Comparison of ENCODE assay signal across 8 cellular contexts in genomic region chr6:26538572-26538902, GRCh38. TPM values are rescaled to one million over a fixed set of nuclear protein-coding genes. Genes with fewer than 3 reads are reported as not detected.
DNase-seq lines count a peak whose midpoint lies in the region; ATAC-seq and TF ChIP-seq lines count a peak whose summit lies in the region.

No MANE protein-coding gene starts in this region.

- CTCF ChIA-PET in AG04449 (lab: Yijun Ruan, JAX) = interaction anchor here (0.9 to 2.2 kb wide), 5 partner anchors 13 to 217 kb away, joined by 4 to 12 read pairs (median 5); no protein-coding TSS in a partner anchor
- CTCF ChIA-PET in activated CD8-positive, alpha-beta T cell treated with anti-CD3 and anti-CD28 coated beads for 36 hours (lab: Charles Lee) = interaction anchor here (1.1 to 2.2 kb wide), 3 partner anchors 14 to 216 kb away, joined by 3 to 17 read pairs (median 4); no protein-coding TSS in a partner anchor

- peaks cover 51% of the 10 kb centered on the region for H3K4me1 Mint-ChIP-seq in HFFc6 (ENCODE audit: low read depth)
- H3K4me1 Mint-ChIP-seq in activated CD8-positive, alpha-beta T cell treated with anti-CD3 and anti-CD28 coated beads for 36 hours (ENCODE audit: low read depth) = peaks cover 51% of the 10 kb centered on the region

- no CpG with 5 or more reads among the region's 15 CpGs for WGBS in iPS DF 6.9 (ENCODE audit: insufficient coverage, insufficient read length)
- WGBS in smooth muscle cell (ENCODE audit: low lambda C conversion rate) = under 1% methylated on average over 14 of the region's 15 CpGs

- H3K36me3 Mint-ChIP-seq in HFFc6 (ENCODE audit: low read depth) = peaks cover 26% of the 10 kb centered on the region
- H3K36me3 Mint-ChIP-seq in activated CD8-positive, alpha-beta T cell treated with anti-CD3 and anti-CD28 coated beads for 36 hours (ENCODE audit: low read depth) = peaks cover 35% of the 10 kb centered on the region

- peaks cover 45% of the 10 kb centered on the region for H3K79me2 ChIP-seq in smooth muscle cell (ENCODE audit: low read depth)

- H3K27ac Mint-ChIP-seq in HFFc6 = peak overlapping the region; percentile 99
- peak overlapping the region; percentile 99 for H3K27ac Mint-ChIP-seq in activated CD8-positive, alpha-beta T cell treated with anti-CD3 and anti-CD28 coated beads for 36 hours

- no peaks in the 10 kb centered on the region for H3K9me3 Mint-ChIP-seq in HFFc6
- no peaks in the 10 kb centered on the region for H3K9me3 Mint-ChIP-seq in activated CD8-positive, alpha-beta T cell treated with anti-CD3 and anti-CD28 coated beads for 36 hours

- no peaks in the 10 kb centered on the region; the same call in 1 of the 2 replicates for H3K36me3 ChIP-seq in iPS DF 6.9 (ENCODE audit: control insufficient read depth, insufficient read depth, low read length)
- H3K36me3 ChIP-seq in smooth muscle cell (ENCODE audit: low read depth) = no peaks in the 10 kb centered on the region

- intact Hi-C loops in activated CD8-positive, alpha-beta T cell treated with anti-CD3 and anti-CD28 coated beads for 36 hours (cut with micrococcal nuclease) = no loop called here

- POLR2A ChIA-PET in AG04449 (lab: Yijun Ruan, JAX) = interaction anchor here (0.6 to 2.1 kb wide), 9 partner anchors 12 to 1327 kb away, joined by 3 to 12 read pairs (median 5); a partner anchor contains a TSS
- POLR2A ChIA-PET in activated CD8-positive, alpha-beta T cell treated with anti-CD3 and anti-CD28 coated beads for 36 hours (lab: Charles Lee) = interaction anchor here (1.0 to 3.6 kb wide), 13 partner anchors 10 to 267 kb away, joined by 3 to 27 read pairs (median 6); a partner anchor contains a TSS

- peaks cover 4% of the 10 kb centered on the region for H4K20me1 ChIP-seq in smooth muscle cell (ENCODE audit: low read depth)

- peak overlapping the region; percentile 86 for H3K9ac ChIP-seq in smooth muscle cell (ENCODE audit: low read depth)

- peak overlapping the region; percentile 90 for H2AFZ ChIP-seq in smooth muscle cell (ENCODE audit: low read depth)

- no peak for ATAC-seq in activated CD8-positive, alpha-beta T cell treated with anti-CD3 and anti-CD28 coated beads for 36 hours

- H3K27ac ChIP-seq in iPS DF 6.9 (ENCODE audit: low read length) = no peak overlapping the region
- H3K27ac ChIP-seq in smooth muscle cell (ENCODE audit: low read depth) = peak overlapping the region; percentile 88

- H3K27me3 ChIP-seq in iPS DF 6.9 (ENCODE audit: control insufficient read depth, insufficient read depth, low read length) (no peaks in the 10 kb centered on the region), smooth muscle cell (ENCODE audit: low read depth) (no peaks in the 10 kb centered on the region)

- H3K4me1 ChIP-seq in iPS DF 6.9 (ENCODE audit: control insufficient read depth, insufficient read depth, low read length) = no peaks in the 10 kb centered on the region
- peaks cover 15% of the 10 kb centered on the region for H3K4me1 ChIP-seq in smooth muscle cell (ENCODE audit: low read depth)

- peak overlapping the region; percentile 92 for H3K4me3 Mint-ChIP-seq in HFFc6
- H3K4me3 Mint-ChIP-seq in activated CD8-positive, alpha-beta T cell treated with anti-CD3 and anti-CD28 coated beads for 36 hours = peak overlapping the region; percentile 95

- H3K9me3 ChIP-seq in iPS DF 6.9 (ENCODE audit: control insufficient read depth, insufficient read depth, low read length) (no peaks in the 10 kb centered on the region), smooth muscle cell (replicated peaks; ENCODE audit: low read depth) (no peaks in the 10 kb centered on the region)

- peak overlapping the region; percentile 86 for H3K4me2 ChIP-seq in smooth muscle cell

- DNase-seq in AG04449 (ENCODE audit: low read depth, low spot score) (no peak), HFFc6 (no peak), iPS DF 6.9 (ENCODE audit: low read depth, low spot score) (no peak), smooth muscle cell (lab: John Stamatoyannopoulos, UW; ENCODE audit: unreplicated experiment) (no peak), middle frontal gyrus (ENCODE audit: extremely low spot score, low spot score) (no peak), dedifferentiated amniotic fluid mesenchymal stem cell (ENCODE audit: extremely low spot score) (no peak), medulla oblongata (ENCODE audit: extremely low spot score) (no peak)
- no peak for DNase-seq in activated CD8-positive, alpha-beta T cell treated with anti-CD3 and anti-CD28 coated beads for 36 hours

- no peak for TF ChIP-seq CTCF in AG04449 (IDR thresholded peaks at IDR 0.05; ENCODE audit: insufficient read depth, low read length, missing control alignments)
- TF ChIP-seq CTCF in HFFc6 (IDR thresholded peaks at IDR 0.05) = no peak
- no peak for TF ChIP-seq CTCF in activated CD8-positive, alpha-beta T cell treated with anti-CD3 and anti-CD28 coated beads for 36 hours (IDR thresholded peaks at IDR 0.05)
- no peak for TF ChIP-seq CTCF in smooth muscle cell (IDR thresholded peaks at IDR 0.05; ENCODE audit: borderline replicate concordance, insufficient read depth, poor library complexity, severe bottlenecking)

- H3K4me3 ChIP-seq in AG04449 (ENCODE audit: low read depth, low read length) = peak overlapping the region; percentile 78
- H3K4me3 ChIP-seq in iPS DF 6.9 (ENCODE audit: low read length) = peak overlapping the region; percentile 97; the same call in 1 of the 2 replicates
- H3K4me3 ChIP-seq in smooth muscle cell = peak overlapping the region; percentile 75

- peaks cover 7% of the 10 kb centered on the region for H3K27me3 Mint-ChIP-seq in HFFc6 (ENCODE audit: insufficient read depth)
- peaks cover 1% of the 10 kb centered on the region for H3K27me3 Mint-ChIP-seq in activated CD8-positive, alpha-beta T cell treated with anti-CD3 and anti-CD28 coated beads for 36 hours

- peaks cover 9% of the 10 kb centered on the region for H3F3A ChIP-seq in smooth muscle cell (ENCODE audit: low read depth)

RNA-seq across cellular contexts. Expression of gene HMGN4, which starts 0.4 kb away (rescaled TPM):
- 10 to 100 TPM; 42.6 to 55.7 (median 51.8) TPM for total RNA-seq in HFFc6 (2021; fragmentation: NEBNext Ultra II Directional; extraction: Animal tissue kit (Norgen Biotek cat#: 25700))
- 10 to 100 TPM; 80.2 to 83.3 TPM for total RNA-seq in activated CD8-positive, alpha-beta T cell treated with anti-CD3 and anti-CD28 coated beads for 36 hours
- total RNA-seq in smooth muscle cell = 53.6 and 75.0 TPM in 2 replicates
- polyA plus RNA-seq in smooth muscle cell = 38.2 and 39.4 TPM in 2 replicates

RNA-seq across cellular contexts. Expression of gene BTN1A1, which starts 38.4 kb away (rescaled TPM):
- not detected for total RNA-seq in HFFc6 (2021; fragmentation: NEBNext Ultra II Directional; extraction: Animal tissue kit (Norgen Biotek cat#: 25700))
- under 1 TPM in 1 of 2 experiments, not detected in 1; 0.11 TPM for total RNA-seq in activated CD8-positive, alpha-beta T cell treated with anti-CD3 and anti-CD28 coated beads for 36 hours
- 0.27 TPM in 1 of 2 replicates, not detected in the other for total RNA-seq in smooth muscle cell
- not detected in 2 replicates for polyA plus RNA-seq in smooth muscle cell

RNA-seq across cellular contexts. Expression of gene ABT1, which starts 58.2 kb away (rescaled TPM):
- total RNA-seq in HFFc6 (2021; fragmentation: NEBNext Ultra II Directional; extraction: Animal tissue kit (Norgen Biotek cat#: 25700)) = 10 to 100 TPM; 14.2 to 17.2 (median 15.5) TPM
- total RNA-seq in activated CD8-positive, alpha-beta T cell treated with anti-CD3 and anti-CD28 coated beads for 36 hours = 10 to 100 TPM; 27.7 to 27.9 TPM
- total RNA-seq in smooth muscle cell = 22.8 and 23.7 TPM in 2 replicates
- 34.9 and 40.2 TPM in 2 replicates for polyA plus RNA-seq in smooth muscle cell
